In the genomic region with DNA sequence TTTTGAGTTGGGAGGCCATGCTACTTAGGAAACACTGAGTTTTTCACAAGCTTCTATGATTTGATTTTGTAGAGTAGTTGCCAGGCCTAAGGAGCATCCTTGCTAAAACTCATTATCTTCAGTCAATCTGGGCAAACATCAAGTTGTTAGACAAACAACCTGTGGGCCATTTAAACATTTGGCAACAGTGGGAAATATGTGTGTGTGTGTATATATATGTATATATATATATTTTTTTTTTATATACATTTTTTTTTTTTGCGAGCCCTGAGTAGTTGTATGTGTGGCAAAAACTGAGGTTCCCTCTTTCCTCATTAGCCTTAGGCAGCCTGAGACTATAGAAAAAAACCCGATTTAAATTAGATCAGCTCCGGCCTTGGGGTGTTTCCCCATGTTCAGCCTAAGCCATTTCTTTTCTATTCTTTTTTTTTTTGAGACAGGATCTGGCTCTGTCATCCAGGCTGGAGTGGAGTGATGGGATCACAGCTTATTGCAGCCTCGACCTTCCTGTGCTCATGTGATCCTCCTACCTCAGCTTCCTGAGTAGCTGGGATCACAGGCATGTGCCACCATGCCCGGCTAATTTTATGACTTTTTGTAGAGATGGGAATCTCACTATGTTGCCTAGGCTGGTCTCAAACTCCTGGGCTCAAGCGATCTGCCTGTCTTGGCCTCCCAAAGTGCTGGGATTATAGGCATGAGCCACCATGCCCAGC, we compare ENCODE assay signal across 1 cellular context.
TF ChIP-seq lines count a peak whose summit lies in the region.

No MANE protein-coding gene starts in this region.

TF ChIP-seq in HepG2, 621 proteins besides CTCF, POLR2A, EP300 and RAD21:
- TF ChIP-seq REPIN1 (CRISPR knock-in tag; IDR thresholded peaks at IDR 0.05; ENCODE audit: borderline replicate concordance, low read depth) (no peak), ZNF614 (CRISPR knock-in tag; IDR thresholded peaks at IDR 0.05; ENCODE audit: borderline replicate concordance) (peak; percentile 71; the same call in 1 of the 2 replicates), FOXA1 (IDR thresholded peaks at IDR 0.05) (no peak), FOXA1 (CRISPR knock-in tag; IDR thresholded peaks at IDR 0.05) (no peak), ZNF768 (CRISPR knock-in tag; IDR thresholded peaks at IDR 0.05) (no peak), SALL1 (CRISPR knock-in tag; IDR thresholded peaks at IDR 0.05) (0 out of 2 replicates have a peak, but pooled peaks have one; percentile 10), ZNF788 (CRISPR knock-in tag; IDR thresholded peaks at IDR 0.05; ENCODE audit: borderline replicate concordance) (no peak), RFXAP (CRISPR knock-in tag; IDR thresholded peaks at IDR 0.05; ENCODE audit: borderline replicate concordance) (no peak), ZNF720 (CRISPR knock-in tag; IDR thresholded peaks at IDR 0.05) (no peak), ZBTB38 (CRISPR knock-in tag; IDR thresholded peaks at IDR 0.05) (no peak)
- TF ChIP-seq, protein P1, sequence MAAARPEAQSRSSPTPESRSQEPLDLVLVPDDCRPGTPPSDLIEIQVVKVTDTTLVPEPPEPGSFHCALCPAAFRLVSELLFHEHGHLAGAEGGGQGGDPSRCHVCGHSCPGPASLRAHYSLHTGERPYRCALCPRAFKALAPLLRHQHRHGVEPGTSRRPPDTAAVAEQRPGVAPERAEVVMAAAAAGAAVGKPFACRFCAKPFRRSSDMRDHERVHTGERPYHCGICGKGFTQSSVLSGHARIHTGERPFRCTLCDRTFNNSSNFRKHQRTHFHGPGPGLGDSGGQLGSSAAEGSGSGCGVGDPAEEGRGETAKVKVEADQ (CRISPR knock-in tag; IDR thresholded peaks at IDR 0.05; ENCODE audit: borderline replicate concordance) = no peak
- TF ChIP-seq, protein P2, sequence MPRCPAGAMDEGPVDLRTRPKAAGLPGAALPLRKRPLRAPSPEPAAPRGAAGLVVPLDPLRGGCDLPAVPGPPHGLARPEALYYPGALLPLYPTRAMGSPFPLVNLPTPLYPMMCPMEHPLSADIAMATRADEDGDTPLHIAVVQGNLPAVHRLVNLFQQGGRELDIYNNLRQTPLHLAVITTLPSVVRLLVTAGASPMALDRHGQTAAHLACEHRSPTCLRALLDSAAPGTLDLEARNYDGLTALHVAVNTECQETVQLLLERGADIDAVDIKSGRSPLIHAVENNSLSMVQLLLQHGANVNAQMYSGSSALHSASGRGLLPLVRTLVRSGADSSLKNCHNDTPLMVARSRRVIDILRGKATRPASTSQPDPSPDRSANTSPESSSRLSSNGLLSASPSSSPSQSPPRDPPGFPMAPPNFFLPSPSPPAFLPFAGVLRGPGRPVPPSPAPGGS (CRISPR knock-in tag; IDR thresholded peaks at IDR 0.05) = no peak
